ENCODE assay signal across 8 cellular contexts in genomic region chr10:8331896-8332729, GRCh38.
DNase-seq lines count a peak whose midpoint lies in the region; ATAC-seq lines count a peak whose summit lies in the region.

No MANE protein-coding gene starts in this region.

- peak; percentile 97 for ATAC-seq in HG03135 (IDR thresholded peaks at IDR 0.05; ENCODE audit: unreplicated experiment)
- ATAC-seq in activated naive CD8-positive, alpha-beta T cell treated with anti-CD3 and anti-CD28 coated beads, Interleukin-2, amount 50 U/mL, for 24 hours, result peak; percentile 97

- peak overlapping the region; percentile 69 for H3K4me3 Mint-ChIP-seq in activated naive CD8-positive, alpha-beta T cell treated with anti-CD3 and anti-CD28 coated beads, Interleukin-2, amount 50 U/mL, for 24 hours

- peak overlapping the region in 11 of 21 experiments; percentile 3 to 91 (median 50) for H3K27ac ChIP-seq in skin epidermis

- H3K4me1 Mint-ChIP-seq in activated naive CD8-positive, alpha-beta T cell treated with anti-CD3 and anti-CD28 coated beads, Interleukin-2, amount 50 U/mL, for 24 hours, result peaks cover 43% of the 10 kb centered on the region

- DNase-seq in SIG-M5 treated with dmso at 0.1 percent for 504 hours (lab: John Stamatoyannopoulos, UW; ENCODE audit: unreplicated experiment) (peak; percentile 35), SIG-M5 (lab: John Stamatoyannopoulos, UW) (no peak), T-helper 1 cell (peak; percentile 79 to 98 (median 84)), hypothalamus (lab: John Stamatoyannopoulos, UW) (peak in 27 of 51 donors; percentile 1 to 53 (median 21)), NCI-H446 (lab: John Stamatoyannopoulos, UW) (no peak)
- DNase-seq in activated naive CD8-positive, alpha-beta T cell treated with anti-CD3 and anti-CD28 coated beads, Interleukin-2, amount 50 U/mL, for 24 hours, result peak; percentile 77

- no peaks in the 10 kb centered on the region for H3K36me3 Mint-ChIP-seq in activated naive CD8-positive, alpha-beta T cell treated with anti-CD3 and anti-CD28 coated beads, Interleukin-2, amount 50 U/mL, for 24 hours (ENCODE audit: low read depth)

- no peaks in the 10 kb centered on the region for H3K9me3 Mint-ChIP-seq in activated naive CD8-positive, alpha-beta T cell treated with anti-CD3 and anti-CD28 coated beads, Interleukin-2, amount 50 U/mL, for 24 hours

- H3K27me3 Mint-ChIP-seq in activated naive CD8-positive, alpha-beta T cell treated with anti-CD3 and anti-CD28 coated beads, Interleukin-2, amount 50 U/mL, for 24 hours, result no peaks in the 10 kb centered on the region

- H3K27ac Mint-ChIP-seq in activated naive CD8-positive, alpha-beta T cell treated with anti-CD3 and anti-CD28 coated beads, Interleukin-2, amount 50 U/mL, for 24 hours, result peak overlapping the region; percentile 77

- H3K4me3 ChIP-seq in skin epidermis, result peak overlapping the region in 6 of 7 experiments; percentile 1 to 36 (median 16)

Comparison
In these comparisons a context has a peak if more than half of its experiments do, and no peak if none do; other contexts are left out.
1. DNase-seq: peak in SIG-M5 treated with dmso at 0.1 percent for 504 hours (single experiment), T-helper 1 cell (5 of 5), activated naive CD8-positive, alpha-beta T cell treated with anti-CD3 and anti-CD28 coated beads, Interleukin-2, amount 50 U/mL, for 24 hours (single experiment) and hypothalamus (27 of 51); none in SIG-M5 (single experiment) and NCI-H446 (0 of 2).